In genomic region chr5:177553671-177554429, GRCh38 we compare ENCODE assay signal across 8 cellular contexts. TPM values are rescaled to one million over a fixed set of nuclear protein-coding genes. Genes with fewer than 3 reads are reported as not detected.
A peak's percentile ranks its signal among the peaks of the same experiment; 100 is the strongest.
DNase-seq lines count a peak whose midpoint lies in the region; ATAC-seq and TF ChIP-seq lines count a peak whose summit lies in the region.

No MANE protein-coding gene starts in this region.

- H3K4me3 ChIP-seq in Caco-2 (ENCODE audit: low read depth, low read length) (peak overlapping the region; percentile 93), HL-60 (replicated peaks; ENCODE audit: insufficient read depth, low read length) (peak overlapping the region; percentile 94), epithelial cell of esophagus (ENCODE audit: low read length) (peak overlapping the region; percentile 74), muscle layer of duodenum (ENCODE audit: low read depth in 1 of 2, low read length in 2 of 2) (peak overlapping the region; percentile 76 to 81)

- POLR2A ChIA-PET in Caco-2 (lab: Charles Lee), result no interaction called here
- POLR2A ChIA-PET in activated CD4-positive, alpha-beta memory T cell treated with anti-CD3 and anti-CD28 coated beads for 36 hours (lab: Charles Lee), result no interaction called here

- peak overlapping the region; percentile 72 for H3K27ac ChIP-seq in HL-60 (replicated peaks)
- peak overlapping the region; percentile 11 for H3K27ac ChIP-seq in muscle layer of duodenum (ENCODE audit: low read length)

- H3K27me3 ChIP-seq in Caco-2 (replicated peaks; ENCODE audit: control insufficient read depth, insufficient read depth, low read length) (no peaks in the 10 kb centered on the region), HL-60 (ENCODE audit: insufficient read depth, poor library complexity, severe bottlenecking) (no peaks in the 10 kb centered on the region), muscle layer of duodenum (ENCODE audit: low read depth, low read length) (no peaks in the 10 kb centered on the region)

- ATAC-seq in GM21367 (IDR thresholded peaks at IDR 0.05; ENCODE audit: unreplicated experiment), result peak; percentile 28

- H3K36me3 ChIP-seq in Caco-2 (ENCODE audit: control insufficient read depth, insufficient read depth, low read length) (no peaks in the 10 kb centered on the region; the same call in 1 of the 2 replicates), muscle layer of duodenum (ENCODE audit: control insufficient read depth in 1 of 2, insufficient read depth in 2 of 2, low read length in 2 of 2) (peaks cover 0 to 4% of the 10 kb centered on the region in 2 donors)

- H3K4me1 ChIP-seq in Caco-2 (peaks cover 19% of the 10 kb centered on the region), muscle layer of duodenum (ENCODE audit: control insufficient read depth in 1 of 2, insufficient read depth in 2 of 2, low read length in 2 of 2) (peaks cover 9 to 19% of the 10 kb centered on the region in 2 donors)

- H3K9me3 ChIP-seq in Caco-2 (no peaks in the 10 kb centered on the region), muscle layer of duodenum (ENCODE audit: control insufficient read depth in 1 of 2, low read length in 2 of 2) (no peaks in the 10 kb centered on the region)

- H3K36me3 Mint-ChIP-seq in Caco-2 (ENCODE audit: insufficient read depth, unreplicated experiment), result peaks cover 19% of the 10 kb centered on the region
- peaks cover 8% of the 10 kb centered on the region for H3K36me3 Mint-ChIP-seq in activated CD4-positive, alpha-beta memory T cell treated with anti-CD3 and anti-CD28 coated beads for 36 hours
- peaks cover 13% of the 10 kb centered on the region for H3K36me3 Mint-ChIP-seq in stimulated activated naive CD8-positive, alpha-beta T cell treated with anti-CD3 and anti-CD28 coated beads, Interleukin-15, Interleukin-2, amounts not matched to agents 100 ng/mL and 50 ng/mL, for 24 hours (ENCODE audit: low read depth)

- H3K9me3 Mint-ChIP-seq in Caco-2 (ENCODE audit: unreplicated experiment), result no peaks in the 10 kb centered on the region
- no peaks in the 10 kb centered on the region for H3K9me3 Mint-ChIP-seq in activated CD4-positive, alpha-beta memory T cell treated with anti-CD3 and anti-CD28 coated beads for 36 hours
- no peaks in the 10 kb centered on the region for H3K9me3 Mint-ChIP-seq in stimulated activated naive CD8-positive, alpha-beta T cell treated with anti-CD3 and anti-CD28 coated beads, Interleukin-15, Interleukin-2, amounts not matched to agents 100 ng/mL and 50 ng/mL, for 24 hours

- intact Hi-C loops in Caco-2 (cut with micrococcal nuclease; ENCODE audit: unreplicated experiment), result no loop called here
- intact Hi-C loops in activated CD4-positive, alpha-beta memory T cell treated with anti-CD3 and anti-CD28 coated beads for 36 hours (cut with micrococcal nuclease), result loop anchor here (1.0 to 5.0 kb wide), 2 partner anchors 37 to 38 kb away; partner anchors contain the start of genes DDX41 and TMED9

- peaks cover 9% of the 10 kb centered on the region for H3K4me1 Mint-ChIP-seq in Caco-2 (ENCODE audit: low read depth, unreplicated experiment)
- H3K4me1 Mint-ChIP-seq in activated CD4-positive, alpha-beta memory T cell treated with anti-CD3 and anti-CD28 coated beads for 36 hours (ENCODE audit: low read depth), result peaks cover 36% of the 10 kb centered on the region
- H3K4me1 Mint-ChIP-seq in stimulated activated naive CD8-positive, alpha-beta T cell treated with anti-CD3 and anti-CD28 coated beads, Interleukin-15, Interleukin-2, amounts not matched to agents 100 ng/mL and 50 ng/mL, for 24 hours (ENCODE audit: low read depth), result peaks cover 29% of the 10 kb centered on the region

- CTCF ChIA-PET in Caco-2 (lab: Charles Lee), result no interaction called here
- CTCF ChIA-PET in activated CD4-positive, alpha-beta memory T cell treated with anti-CD3 and anti-CD28 coated beads for 36 hours (lab: Charles Lee), result no interaction called here

- H3K27ac Mint-ChIP-seq in Caco-2 (ENCODE audit: unreplicated experiment), result peak overlapping the region; percentile 78
- peak overlapping the region; percentile 5 for H3K27ac Mint-ChIP-seq in activated CD4-positive, alpha-beta memory T cell treated with anti-CD3 and anti-CD28 coated beads for 36 hours
- H3K27ac Mint-ChIP-seq in stimulated activated naive CD8-positive, alpha-beta T cell treated with anti-CD3 and anti-CD28 coated beads, Interleukin-15, Interleukin-2, amounts not matched to agents 100 ng/mL and 50 ng/mL, for 24 hours, result no peak overlapping the region

- no TSS peak for BruUV-seq in Caco-2 (replicated peaks; lab: Mats Ljungman, UMichigan)

- no peaks in the 10 kb centered on the region for H3K27me3 Mint-ChIP-seq in Caco-2 (ENCODE audit: insufficient read depth, unreplicated experiment)
- H3K27me3 Mint-ChIP-seq in activated CD4-positive, alpha-beta memory T cell treated with anti-CD3 and anti-CD28 coated beads for 36 hours, result no peaks in the 10 kb centered on the region
- no peaks in the 10 kb centered on the region for H3K27me3 Mint-ChIP-seq in stimulated activated naive CD8-positive, alpha-beta T cell treated with anti-CD3 and anti-CD28 coated beads, Interleukin-15, Interleukin-2, amounts not matched to agents 100 ng/mL and 50 ng/mL, for 24 hours

- DNase-seq in Caco-2 (peak; percentile 41 to 52), HL-60 (ENCODE audit: low read depth in 1 of 2, low spot score in 1 of 2) (peak in 1 of 2 experiments; percentile 17), epithelial cell of esophagus (ENCODE audit: low read depth) (peak; percentile 27), NCI-H187 treated with DMSO at 0.1 percent for 48 hours (lab: John Stamatoyannopoulos, UW) (no peak)
- peak; percentile 62 for DNase-seq in activated CD4-positive, alpha-beta memory T cell treated with anti-CD3 and anti-CD28 coated beads for 36 hours

- TF ChIP-seq CTCF in Caco-2 (IDR thresholded peaks at IDR 0.05; ENCODE audit: insufficient read depth in 1 of 2, low read depth in 1 of 2, low read length in 1 of 2, severe bottlenecking in 1 of 2, unreplicated experiment in 1 of 2), result no peak
- no peak for TF ChIP-seq CTCF in HL-60 (IDR thresholded peaks at IDR 0.05; ENCODE audit: insufficient read depth, low read length)
- TF ChIP-seq CTCF in epithelial cell of esophagus (IDR thresholded peaks at IDR 0.05; ENCODE audit: insufficient read depth, low read depth, low read length, missing control alignments), result no peak

- peak overlapping the region; percentile 81 for H3K4me3 Mint-ChIP-seq in Caco-2 (ENCODE audit: unreplicated experiment)
- H3K4me3 Mint-ChIP-seq in activated CD4-positive, alpha-beta memory T cell treated with anti-CD3 and anti-CD28 coated beads for 36 hours, result peak overlapping the region; percentile 64
- peak overlapping the region; percentile 77 for H3K4me3 Mint-ChIP-seq in stimulated activated naive CD8-positive, alpha-beta T cell treated with anti-CD3 and anti-CD28 coated beads, Interleukin-15, Interleukin-2, amounts not matched to agents 100 ng/mL and 50 ng/mL, for 24 hours

RNA-seq across cellular contexts. Expression of gene FAM193B, which starts 0.5 kb away (rescaled TPM):
- 72.9 and 82.7 TPM in 2 replicates for total RNA-seq in Caco-2 (2022)
- total RNA-seq in activated CD4-positive, alpha-beta memory T cell treated with anti-CD3 and anti-CD28 coated beads for 36 hours, result 10 to 100 TPM; 70.7 to 75.4 TPM

RNA-seq across cellular contexts. Expression of gene DDX41, which starts 37.1 kb away (rescaled TPM):
- total RNA-seq in Caco-2 (2022), result 116 and 137 TPM in 2 replicates
- total RNA-seq in activated CD4-positive, alpha-beta memory T cell treated with anti-CD3 and anti-CD28 coated beads for 36 hours, result 100 to 1,000 TPM; 143 to 145 TPM

RNA-seq across cellular contexts. Expression of gene TMED9, which starts 38.2 kb away (rescaled TPM):
- total RNA-seq in Caco-2 (2022), result 236 and 240 TPM in 2 replicates
- 100 to 1,000 TPM; 135 to 144 TPM for total RNA-seq in activated CD4-positive, alpha-beta memory T cell treated with anti-CD3 and anti-CD28 coated beads for 36 hours

RNA-seq across cellular contexts. Expression of gene DOK3, which starts 44.2 kb away (rescaled TPM):
- 7.9 and 10.1 TPM in 2 replicates for total RNA-seq in Caco-2 (2022)
- total RNA-seq in activated CD4-positive, alpha-beta memory T cell treated with anti-CD3 and anti-CD28 coated beads for 36 hours, result 1 to 10 TPM in 1 of 2 experiments, under 1 TPM in 1; 0.52 to 1.3 TPM

RNA-seq across cellular contexts. Expression of gene B4GALT7, which starts 46.1 kb away (rescaled TPM):
- 28.8 and 30.0 TPM in 2 replicates for total RNA-seq in Caco-2 (2022)
- total RNA-seq in activated CD4-positive, alpha-beta memory T cell treated with anti-CD3 and anti-CD28 coated beads for 36 hours, result 10 to 100 TPM; 15.4 to 16.2 TPM
